Comparison of ENCODE assay signal across 19 cellular contexts in the genomic region with DNA sequence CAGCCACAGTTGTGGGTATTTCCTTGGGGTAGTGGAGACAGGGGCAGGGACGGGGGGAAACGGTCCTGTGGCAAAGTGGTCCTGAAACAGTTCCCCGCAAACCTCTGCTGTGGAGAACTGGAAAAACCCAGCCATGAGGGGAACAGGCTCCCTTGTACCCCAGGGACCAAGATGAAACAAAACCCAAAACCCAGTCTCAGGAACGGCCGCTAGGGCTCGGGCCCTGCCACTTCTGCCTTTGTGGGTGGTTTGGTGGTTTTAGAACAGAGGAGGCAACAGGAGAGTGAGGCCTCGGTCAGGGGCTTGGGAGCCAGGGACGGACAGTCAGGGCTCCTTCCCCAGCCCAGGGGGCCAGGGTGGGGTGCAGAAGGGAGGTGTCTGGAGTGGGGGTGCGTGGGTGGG. TPM values are rescaled to one million over a fixed set of nuclear protein-coding genes. Genes with fewer than 3 reads are reported as not detected.
DNase-seq lines count a peak whose midpoint lies in the region; ATAC-seq and TF ChIP-seq lines count a peak whose summit lies in the region.
"Had no signal": no experiment of that assay in that cellular context is flagged by ENCODE, and none has a peak within 500 bp of the region (broad histone marks: within the 10 kb centered on the region; RNA-seq: fewer than 3 reads in every experiment).

No MANE protein-coding gene starts in this region.

- H3K4me3 ChIP-seq in GM06990 (replicated peaks; ENCODE audit: low read depth, low read length) (no peak overlapping the region), mesendoderm (ENCODE audit: low read length) (no peak overlapping the region)
- H3K4me3 ChIP-seq: Peyer's patch had no signal

- no peaks in the 10 kb centered on the region for H3K79me2 ChIP-seq in mesendoderm (ENCODE audit: control insufficient read depth, insufficient read depth, low read length)

- WGBS in mesendoderm (ENCODE audit: extremely low coverage, insufficient coverage, low lambda C conversion rate), result no CpG with 5 or more reads among the region's 9 CpGs

- no peak for DNase-seq in activated T-cell treated with anti-CD3 and anti-CD28 coated beads, Interleukin-2, amount 50 U/mL, for 24 hours
- DNase-seq in activated T-cell treated with anti-CD3 and anti-CD28 coated beads, Interleukin-2, amount 50 U/mL, for 4 hours, result no peak
- DNase-seq in GM06990 (ENCODE audit: extremely low read depth, insufficient read length) (no peak), mesendoderm (no peak), HK-2 (ENCODE audit: unreplicated experiment) (no peak), NCI-H2196 (lab: John Stamatoyannopoulos, UW; ENCODE audit: unreplicated experiment) (no peak)
- DNase-seq: BE2C; Calu3; CD4-positive, alpha-beta memory T cell; GF-D8; H9; MM.1S; NCI-H1930; NCI-H526; Peyer's patch had no signal

- H3K27me3 Mint-ChIP-seq in activated T-cell treated with anti-CD3 and anti-CD28 coated beads, Interleukin-2, amount 50 U/mL, for 24 hours, result no peaks in the 10 kb centered on the region
- no peaks in the 10 kb centered on the region for H3K27me3 Mint-ChIP-seq in activated T-cell treated with anti-CD3 and anti-CD28 coated beads, Interleukin-2, amount 50 U/mL, for 4 hours (ENCODE audit: low read depth)
- H3K27me3 Mint-ChIP-seq: CD4-positive, alpha-beta memory T cell had no signal

- H3K4me3 Mint-ChIP-seq in activated T-cell treated with anti-CD3 and anti-CD28 coated beads, Interleukin-2, amount 50 U/mL, for 24 hours, result no peak overlapping the region
- H3K4me3 Mint-ChIP-seq in activated T-cell treated with anti-CD3 and anti-CD28 coated beads, Interleukin-2, amount 50 U/mL, for 4 hours, result no peak overlapping the region
- H3K4me3 Mint-ChIP-seq: CD4-positive, alpha-beta memory T cell; H9 had no signal

- no peak overlapping the region for H4K8ac ChIP-seq in mesendoderm (ENCODE audit: low read depth, low read length)

- H3K36me3 Mint-ChIP-seq in activated T-cell treated with anti-CD3 and anti-CD28 coated beads, Interleukin-2, amount 50 U/mL, for 24 hours (ENCODE audit: low read depth), result peaks cover 48% of the 10 kb centered on the region
- H3K36me3 Mint-ChIP-seq in activated T-cell treated with anti-CD3 and anti-CD28 coated beads, Interleukin-2, amount 50 U/mL, for 4 hours (ENCODE audit: insufficient read depth), result peaks cover 21% of the 10 kb centered on the region

- H3K23ac ChIP-seq in mesendoderm (ENCODE audit: low read length), result no peak overlapping the region

- no peaks in the 10 kb centered on the region for H3K9me3 Mint-ChIP-seq in activated T-cell treated with anti-CD3 and anti-CD28 coated beads, Interleukin-2, amount 50 U/mL, for 24 hours
- H3K9me3 Mint-ChIP-seq in activated T-cell treated with anti-CD3 and anti-CD28 coated beads, Interleukin-2, amount 50 U/mL, for 4 hours, result no peaks in the 10 kb centered on the region
- H3K9me3 Mint-ChIP-seq: CD4-positive, alpha-beta memory T cell; H9 had no signal

- H3K27ac Mint-ChIP-seq in activated T-cell treated with anti-CD3 and anti-CD28 coated beads, Interleukin-2, amount 50 U/mL, for 24 hours, result peak overlapping the region; percentile 32
- H3K27ac Mint-ChIP-seq: CD4-positive, alpha-beta memory T cell; H9 had no signal

- no peak for ATAC-seq in activated T-cell treated with anti-CD3 and anti-CD28 coated beads, Interleukin-2, amount 50 U/mL, for 4 hours
- ATAC-seq in HG03108 (IDR thresholded peaks at IDR 0.05; ENCODE audit: unreplicated experiment) (peak; percentile 49), GM21447 (IDR thresholded peaks at IDR 0.05; ENCODE audit: unreplicated experiment) (no peak)

- peak; percentile 3 for TF ChIP-seq CTCF in GM06990 (IDR thresholded peaks at IDR 0.05; ENCODE audit: insufficient read depth, low read length, poor library complexity, severe bottlenecking)

- H3K27ac ChIP-seq in mesendoderm (ENCODE audit: low read depth, low read length), result no peak overlapping the region
- H3K27ac ChIP-seq: Peyer's patch had no signal

- H3K4ac ChIP-seq in mesendoderm (ENCODE audit: low read depth, low read length), result no peak overlapping the region

- H2BK120ac ChIP-seq in mesendoderm (ENCODE audit: low read depth, low read length), result no peak overlapping the region

- H3K27me3 ChIP-seq in GM06990 (replicated peaks; ENCODE audit: control insufficient read depth, insufficient read depth, low read length) (no peaks in the 10 kb centered on the region), mesendoderm (ENCODE audit: insufficient read depth, low read length, poor library complexity) (no peaks in the 10 kb centered on the region)
- H3K27me3 ChIP-seq: BE2C, Peyer's patch had no signal

- no peak overlapping the region for H3K4me2 ChIP-seq in mesendoderm (ENCODE audit: low read length)

- no peaks in the 10 kb centered on the region for H3K4me1 ChIP-seq in mesendoderm (ENCODE audit: control insufficient read depth, low read depth, low read length)
- H3K4me1 ChIP-seq: Peyer's patch had no signal

- peak overlapping the region; percentile 19 for H3K56ac ChIP-seq in mesendoderm (ENCODE audit: low read length)

- H3K36me3 ChIP-seq in GM06990 (ENCODE audit: control insufficient read depth, insufficient read depth, low read length), result no peaks in the 10 kb centered on the region; the same call in 1 of the 2 replicates
- no peaks in the 10 kb centered on the region for H3K36me3 ChIP-seq in mesendoderm (ENCODE audit: control insufficient read depth, insufficient read depth, low read length)
- H3K36me3 ChIP-seq: BE2C, Peyer's patch had no signal

- no peak overlapping the region for H3K9ac ChIP-seq in mesendoderm (ENCODE audit: low read length)

- H4K5ac ChIP-seq in mesendoderm (ENCODE audit: low read length), result no peak overlapping the region

- H2AK5ac ChIP-seq in mesendoderm (ENCODE audit: low read length), result no peak overlapping the region

- no peaks in the 10 kb centered on the region for H3K79me1 ChIP-seq in mesendoderm (ENCODE audit: low read length)

- peaks cover 7% of the 10 kb centered on the region for H3K4me1 Mint-ChIP-seq in activated T-cell treated with anti-CD3 and anti-CD28 coated beads, Interleukin-2, amount 50 U/mL, for 24 hours (ENCODE audit: low read depth)
- no peaks in the 10 kb centered on the region for H3K4me1 Mint-ChIP-seq in activated T-cell treated with anti-CD3 and anti-CD28 coated beads, Interleukin-2, amount 50 U/mL, for 4 hours (ENCODE audit: low read depth)

- no peak overlapping the region for H3K18ac ChIP-seq in mesendoderm (ENCODE audit: low read length)

- no peak overlapping the region for H2BK5ac ChIP-seq in mesendoderm (ENCODE audit: low read length)

- H2BK15ac ChIP-seq in mesendoderm (replicated peaks; ENCODE audit: low read depth), result no peak overlapping the region

RNA-seq across cellular contexts. Expression of gene EDN2, which starts 24.8 kb away (rescaled TPM):
- total RNA-seq in activated T-cell treated with anti-CD3 and anti-CD28 coated beads, Interleukin-2, amount 50 U/mL, for 4 hours, result not detected
- 0.48 TPM for polyA plus RNA-seq in mesendoderm (2013, experiment 1 of 2)
- polyA plus RNA-seq in mesendoderm (2013, experiment 2 of 2), result 0.48 TPM
- total RNA-seq: CD4-positive, alpha-beta memory T cell; LHCN-M2; SK-MEL-5 had no signal
- polyA plus RNA-seq: CD4-positive, alpha-beta memory T cell had no signal
